ENCODE assay signal across 1 cellular context in the genomic region with DNA sequence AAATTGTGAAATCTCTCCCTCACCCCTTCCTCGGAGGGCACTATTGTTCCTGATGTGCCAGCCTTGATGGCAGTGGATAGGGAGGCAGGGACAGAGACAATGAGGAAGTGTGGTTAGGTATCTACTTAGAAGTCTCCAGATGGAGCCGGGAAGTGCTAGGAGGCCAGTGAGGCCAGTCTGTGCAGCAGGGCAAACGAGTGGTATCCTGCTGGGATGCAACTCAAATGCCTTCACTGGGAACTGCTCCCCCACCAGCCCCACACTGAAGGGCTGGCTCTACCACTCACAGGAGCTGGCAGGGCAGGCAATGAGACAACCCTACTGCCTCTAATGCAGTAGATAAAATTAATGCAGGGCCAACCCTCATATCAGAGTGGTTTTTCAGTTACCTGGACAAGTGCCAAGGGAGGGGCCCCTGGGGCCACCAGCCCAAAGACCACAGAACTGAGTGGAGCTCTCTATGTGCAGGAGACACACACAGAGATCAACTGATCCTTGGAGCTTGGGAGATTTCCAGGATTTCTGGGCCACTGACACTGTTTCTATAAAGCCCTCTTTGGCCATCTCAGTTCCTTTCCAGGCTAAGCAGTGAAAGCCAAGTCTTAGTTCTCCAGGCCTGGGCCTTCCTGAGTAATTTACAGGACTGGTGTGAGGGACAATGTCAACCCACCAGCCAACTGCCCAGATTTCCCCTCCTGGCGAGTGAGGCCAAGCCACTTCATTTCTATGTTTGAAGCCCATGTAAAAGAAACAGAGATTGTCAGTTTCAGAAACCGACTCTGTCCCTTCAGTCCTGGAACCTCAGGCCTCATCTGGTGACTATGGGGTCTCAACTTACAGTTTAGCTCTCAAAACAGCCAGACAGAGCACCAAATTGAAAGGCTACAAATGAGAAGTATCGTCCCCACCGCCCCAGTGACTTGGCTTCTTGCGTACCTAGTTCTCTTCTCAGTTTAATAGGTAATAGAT.
TF ChIP-seq lines count a peak whose summit lies in the region.

No MANE protein-coding gene starts in this region.

TF ChIP-seq in GM23338, 12 proteins besides CTCF, POLR2A, EP300 and RAD21:
- TF ChIP-seq, protein P1, sequence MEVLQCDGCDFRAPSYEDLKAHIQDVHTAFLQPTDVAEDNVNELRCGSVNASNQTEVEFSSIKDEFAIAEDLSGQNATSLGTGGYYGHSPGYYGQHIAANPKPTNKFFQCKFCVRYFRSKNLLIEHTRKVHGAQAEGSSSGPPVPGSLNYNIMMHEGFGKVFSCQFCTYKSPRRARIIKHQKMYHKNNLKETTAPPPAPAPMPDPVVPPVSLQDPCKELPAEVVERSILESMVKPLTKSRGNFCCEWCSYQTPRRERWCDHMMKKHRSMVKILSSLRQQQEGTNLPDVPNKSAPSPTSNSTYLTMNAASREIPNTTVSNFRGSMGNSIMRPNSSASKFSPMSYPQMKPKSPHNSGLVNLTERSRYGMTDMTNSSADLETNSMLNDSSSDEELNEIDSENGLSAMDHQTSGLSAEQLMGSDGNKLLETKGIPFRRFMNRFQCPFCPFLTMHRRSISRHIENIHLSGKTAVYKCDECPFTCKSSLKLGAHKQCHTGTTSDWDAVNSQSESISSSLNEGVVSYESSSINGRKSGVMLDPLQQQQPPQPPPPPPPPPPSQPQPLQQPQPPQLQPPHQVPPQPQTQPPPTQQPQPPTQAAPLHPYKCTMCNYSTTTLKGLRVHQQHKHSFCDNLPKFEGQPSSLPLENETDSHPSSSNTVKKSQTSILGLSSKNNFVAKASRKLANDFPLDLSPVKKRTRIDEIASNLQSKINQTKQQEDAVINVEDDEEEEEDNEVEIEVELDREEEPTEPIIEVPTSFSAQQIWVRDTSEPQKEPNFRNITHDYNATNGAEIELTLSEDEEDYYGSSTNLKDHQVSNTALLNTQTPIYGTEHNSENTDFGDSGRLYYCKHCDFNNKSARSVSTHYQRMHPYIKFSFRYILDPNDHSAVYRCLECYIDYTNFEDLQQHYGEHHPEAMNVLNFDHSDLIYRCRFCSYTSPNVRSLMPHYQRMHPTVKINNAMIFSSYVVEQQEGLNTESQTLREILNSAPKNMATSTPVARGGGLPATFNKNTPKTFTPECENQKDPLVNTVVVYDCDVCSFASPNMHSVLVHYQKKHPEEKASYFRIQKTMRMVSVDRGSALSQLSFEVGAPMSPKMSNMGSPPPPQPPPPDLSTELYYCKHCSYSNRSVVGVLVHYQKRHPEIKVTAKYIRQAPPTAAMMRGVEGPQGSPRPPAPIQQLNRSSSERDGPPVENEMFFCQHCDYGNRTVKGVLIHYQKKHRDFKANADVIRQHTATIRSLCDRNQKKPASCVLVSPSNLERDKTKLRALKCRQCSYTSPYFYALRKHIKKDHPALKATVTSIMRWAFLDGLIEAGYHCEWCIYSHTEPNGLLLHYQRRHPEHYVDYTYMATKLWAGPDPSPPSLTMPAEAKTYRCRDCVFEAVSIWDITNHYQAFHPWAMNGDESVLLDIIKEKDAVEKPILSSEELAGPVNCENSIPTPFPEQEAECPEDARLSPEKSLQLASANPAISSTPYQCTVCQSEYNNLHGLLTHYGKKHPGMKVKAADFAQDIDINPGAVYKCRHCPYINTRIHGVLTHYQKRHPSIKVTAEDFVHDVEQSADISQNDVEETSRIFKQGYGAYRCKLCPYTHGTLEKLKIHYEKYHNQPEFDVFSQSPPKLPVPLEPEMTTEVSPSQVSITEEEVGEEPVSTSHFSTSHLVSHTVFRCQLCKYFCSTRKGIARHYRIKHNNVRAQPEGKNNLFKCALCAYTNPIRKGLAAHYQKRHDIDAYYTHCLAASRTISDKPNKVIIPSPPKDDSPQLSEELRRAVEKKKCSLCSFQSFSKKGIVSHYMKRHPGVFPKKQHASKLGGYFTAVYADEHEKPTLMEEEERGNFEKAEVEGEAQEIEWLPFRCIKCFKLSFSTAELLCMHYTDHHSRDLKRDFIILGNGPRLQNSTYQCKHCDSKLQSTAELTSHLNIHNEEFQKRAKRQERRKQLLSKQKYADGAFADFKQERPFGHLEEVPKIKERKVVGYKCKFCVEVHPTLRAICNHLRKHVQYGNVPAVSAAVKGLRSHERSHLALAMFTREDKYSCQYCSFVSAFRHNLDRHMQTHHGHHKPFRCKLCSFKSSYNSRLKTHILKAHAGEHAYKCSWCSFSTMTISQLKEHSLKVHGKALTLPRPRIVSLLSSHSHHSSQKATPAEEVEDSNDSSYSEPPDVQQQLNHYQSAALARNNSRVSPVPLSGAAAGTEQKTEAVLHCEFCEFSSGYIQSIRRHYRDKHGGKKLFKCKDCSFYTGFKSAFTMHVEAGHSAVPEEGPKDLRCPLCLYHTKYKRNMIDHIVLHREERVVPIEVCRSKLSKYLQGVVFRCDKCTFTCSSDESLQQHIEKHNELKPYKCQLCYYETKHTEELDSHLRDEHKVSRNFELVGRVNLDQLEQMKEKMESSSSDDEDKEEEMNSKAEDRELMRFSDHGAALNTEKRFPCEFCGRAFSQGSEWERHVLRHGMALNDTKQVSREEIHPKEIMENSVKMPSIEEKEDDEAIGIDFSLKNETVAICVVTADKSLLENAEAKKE (CRISPR knock-in tag; IDR thresholded peaks at IDR 0.05): no peak
- no peak for TF ChIP-seq JUNB (IDR thresholded peaks at IDR 0.05; ENCODE audit: unreplicated experiment)
TF ChIP-seq in GM23338: peak in this region for 0.
